Comparison of ENCODE assay signal across 8 cellular contexts in the genomic region with DNA sequence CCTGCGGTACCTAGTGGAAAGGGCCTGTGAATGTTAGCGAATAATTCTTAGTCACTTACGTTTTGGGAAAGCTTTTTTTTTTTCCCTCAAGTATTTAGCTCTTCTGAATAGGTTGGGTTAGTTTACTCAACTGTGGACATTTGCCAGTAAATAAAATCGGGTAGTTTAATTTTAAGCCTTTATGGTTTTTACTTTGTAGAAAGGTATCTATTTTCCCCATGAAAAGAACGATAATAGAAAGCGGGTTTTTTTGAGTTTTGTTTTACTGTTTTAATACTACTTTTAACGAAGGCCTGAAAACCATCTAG.
DNase-seq lines count a peak whose midpoint lies in the region; ATAC-seq and TF ChIP-seq lines count a peak whose summit lies in the region.

No MANE protein-coding gene starts in this region.

- H3K4me3 ChIP-seq in SU-DHL-6 (ENCODE audit: insufficient read depth, low read length, poor library complexity, severe bottlenecking): peak overlapping the region; percentile 88
- peak overlapping the region; percentile 64 for H3K4me3 ChIP-seq in fibroblast of mammary gland (ENCODE audit: control insufficient read depth, low read depth, low read length)
- H3K4me3 ChIP-seq in rectal smooth muscle tissue (ENCODE audit: low read length): peak overlapping the region; percentile 63

- H3F3A ChIP-seq in SU-DHL-6 (ENCODE audit: insufficient read depth): peaks cover 21% of the 10 kb centered on the region

- intact Hi-C loops in head of caudate nucleus (cut with DNase I): loop anchor here (5.0 kb wide), 2 partner anchors 47 to 67 kb away; a partner anchor contains a TSS

- ATAC-seq in HG03159 (IDR thresholded peaks at IDR 0.05; ENCODE audit: unreplicated experiment): no peak

- H3K27me3 ChIP-seq in SU-DHL-6 (ENCODE audit: low read length) (no peaks in the 10 kb centered on the region), rectal smooth muscle tissue (ENCODE audit: control insufficient read depth, insufficient read depth, low read length) (no peaks in the 10 kb centered on the region)

- no peak for TF ChIP-seq CTCF in SU-DHL-6 (IDR thresholded peaks at IDR 0.05; ENCODE audit: insufficient read depth, low read length, poor library complexity, severe bottlenecking)
- no peak for TF ChIP-seq CTCF in fibroblast of mammary gland (conservative IDR thresholded peaks at IDR 0.05; ENCODE audit: control insufficient read depth, insufficient read depth, low read depth, low read length)

- H3K4me1 ChIP-seq in ES-I3 (ENCODE audit: insufficient read depth, low read length) (0 out of 2 replicates have a peak, but pooled peaks cover 5% of the 10 kb centered on the region), rectal smooth muscle tissue (ENCODE audit: control insufficient read depth, insufficient read depth, low read length) (peaks cover 23% of the 10 kb centered on the region)

- H3K9ac ChIP-seq in ES-I3 (ENCODE audit: low read depth, low read length) (peak overlapping the region; percentile 69), SU-DHL-6 (ENCODE audit: low read length) (peak overlapping the region; percentile 78), rectal smooth muscle tissue (ENCODE audit: low read length) (peak overlapping the region; percentile 27)

- no peak for DNase-seq in fibroblast of mammary gland (ENCODE audit: low read depth)
- DNase-seq in ecto neural progenitor cell (ENCODE audit: low spot score): no peak
- no peak for DNase-seq in COLO829 (ENCODE audit: low spot score)
- DNase-seq in head of caudate nucleus: no peak

- peaks cover 20% of the 10 kb centered on the region for H4K20me1 ChIP-seq in SU-DHL-6 (ENCODE audit: low read depth, low read length)

- peak overlapping the region; percentile 97 for H3K4me2 ChIP-seq in SU-DHL-6 (ENCODE audit: low read depth, low read length, poor library complexity, severe bottlenecking)

- peaks cover 90% of the 10 kb centered on the region for H3K79me2 ChIP-seq in SU-DHL-6 (ENCODE audit: insufficient read depth, low read length)

- no peaks in the 10 kb centered on the region for H3K36me3 ChIP-seq in ES-I3 (ENCODE audit: insufficient read depth, low read length)
- 0 out of 2 replicates have a peak, but pooled peaks cover 6% of the 10 kb centered on the region for H3K36me3 ChIP-seq in SU-DHL-6 (ENCODE audit: low read length)
- H3K36me3 ChIP-seq in rectal smooth muscle tissue (ENCODE audit: control insufficient read depth, insufficient read depth, low read length): no peaks in the 10 kb centered on the region

- no peaks in the 10 kb centered on the region for H3K9me3 ChIP-seq in ES-I3 (ENCODE audit: control insufficient read depth, insufficient read depth, low read length)
- no peaks in the 10 kb centered on the region for H3K9me3 ChIP-seq in SU-DHL-6 (ENCODE audit: insufficient read depth, low read length)

- H3K27ac ChIP-seq in SU-DHL-6 (ENCODE audit: low read depth, low read length): peak overlapping the region; percentile 78
- peak overlapping the region; percentile 88 for H3K27ac ChIP-seq in rectal smooth muscle tissue (ENCODE audit: low read depth, low read length)

- no peaks in the 10 kb centered on the region for H3K9me2 ChIP-seq in SU-DHL-6 (replicated peaks; ENCODE audit: insufficient read depth, low read length)

- no peak overlapping the region for H2AFZ ChIP-seq in SU-DHL-6 (ENCODE audit: low read depth, low read length, severe bottlenecking)

Comparison
In these comparisons a context has a peak if more than half of its experiments do, and no peak if none do; other contexts are left out.
1. H3K9ac ChIP-seq: peak in every context shown above with its lines; median percentile 78 in SU-DHL-6; 69 in ES-I3; 27 in rectal smooth muscle tissue.